In the genomic region with DNA sequence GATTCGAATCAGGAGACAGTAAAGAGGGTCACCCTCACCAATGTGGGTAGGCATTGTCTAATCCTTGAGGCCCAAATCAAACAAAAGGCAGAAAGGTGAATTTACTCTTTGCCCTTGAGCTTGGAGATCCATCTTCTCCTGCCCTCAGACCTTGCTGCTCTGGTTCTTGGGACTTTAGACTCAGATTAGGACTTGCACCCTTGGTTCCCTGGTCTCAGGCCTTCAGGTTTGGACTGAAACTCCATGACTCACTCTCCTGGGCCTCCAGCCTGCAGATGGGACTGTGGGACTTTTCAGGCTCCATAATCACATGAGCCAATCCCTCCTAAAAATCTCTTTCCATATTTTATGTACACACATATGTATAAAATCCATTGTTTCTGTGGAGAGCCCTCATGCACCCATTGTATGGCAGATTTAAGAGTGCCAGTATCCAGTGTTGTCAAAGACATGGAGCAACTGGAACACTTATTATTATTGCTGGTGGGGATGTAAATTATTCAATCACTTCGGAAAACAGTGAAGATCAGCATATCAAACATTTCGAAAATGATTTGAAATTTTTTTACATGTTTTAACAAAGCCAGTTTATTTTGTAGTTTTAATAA, we compare ENCODE assay signal across 17 cellular contexts. TPM values are rescaled to one million over a fixed set of nuclear protein-coding genes. Genes with fewer than 3 reads are reported as not detected.
DNase-seq lines count a peak whose midpoint lies in the region; ATAC-seq, FAIRE-seq and TF ChIP-seq lines count a peak whose summit lies in the region.
"Had no signal": no experiment of that assay in that cellular context is flagged by ENCODE, and none has a peak within 500 bp of the region (broad histone marks: within the 10 kb centered on the region; RNA-seq: fewer than 3 reads in every experiment).

No MANE protein-coding gene starts in this region.

- H4K20me1 ChIP-seq in H1 (replicated peaks in 1 of 2; ENCODE audit: control insufficient read depth in 1 of 2, insufficient read depth in 2 of 2, low read length in 2 of 2) = peaks cover 0 to 7% of the 10 kb centered on the region in 2 experiments
- peaks cover 43% of the 10 kb centered on the region for H4K20me1 ChIP-seq in osteoblast (ENCODE audit: insufficient read depth, low read length)

- no peak for FAIRE-seq in H1 (lab: Jason Lieb, UNC)

- no peak for TF ChIP-seq POLR2A in H1 (IDR thresholded peaks at IDR 0.05; ENCODE audit: control extremely low read depth in 1 of 2, low read depth in 2 of 2, low read length in 2 of 2)

- H4K8ac ChIP-seq in H1 (ENCODE audit: extremely low read depth, insufficient read depth, low read length) = no peak overlapping the region

- ATAC-seq in GM21447 (IDR thresholded peaks at IDR 0.05; ENCODE audit: unreplicated experiment) = no peak
- ATAC-seq in GM18868 (IDR thresholded peaks at IDR 0.05; ENCODE audit: unreplicated experiment) = no peak
- ATAC-seq: stimulated activated effector memory CD8-positive, alpha-beta T cell treated with anti-CD3 and anti-CD28 coated beads, Interleukin-12 subunit alpha, Interleukin-12 subunit beta, amount 100 ng/mL, for 72 hours had no signal

- H3K9me3 Mint-ChIP-seq in HFFc6 = peaks cover 20% of the 10 kb centered on the region
- H3K9me3 Mint-ChIP-seq: activated CD4-positive, alpha-beta memory T cell treated with anti-CD3 and anti-CD28 coated beads for 36 hours; activated T-helper 1 cell treated with anti-CD3 and anti-CD28 coated beads, Interleukin-12 subunit alpha, Interleukin-12 subunit beta, Interleukin-2, Interleukin-4 antibody, amounts not matched to agents 30 ng/mL and 10 ng/mL and 1 ng/mL, durations not matched to agents 14 hours and 24 hours and 36 hours; stimulated activated effector memory CD8-positive, alpha-beta T cell treated with anti-CD3 and anti-CD28 coated beads, Interleukin-12 subunit alpha, Interleukin-12 subunit beta, amount 100 ng/mL, for 72 hours had no signal

- H3K27me3 ChIP-seq in H1 (replicated peaks in 1 of 4; ENCODE audit: control insufficient read depth in 3 of 4, extremely low read depth in 1 of 4, insufficient read depth in 3 of 4, low read length in 3 of 4) (no peaks in the 10 kb centered on the region), osteoblast (ENCODE audit: insufficient read depth, low read length) (no peaks in the 10 kb centered on the region)
- H3K27me3 ChIP-seq: dorsolateral prefrontal cortex had no signal

- no peak overlapping the region for H2BK15ac ChIP-seq in H1 (ENCODE audit: low read length)

- H3K79me2 ChIP-seq in H1 (ENCODE audit: control insufficient read depth in 1 of 2, insufficient read depth in 2 of 2, low read length in 2 of 2) = 0 out of 4 replicates have a peak, but pooled peaks cover 0 to 3% of the 10 kb centered on the region in 2 experiments
- H3K79me2 ChIP-seq in osteoblast (ENCODE audit: insufficient read depth, low read length) = peaks cover 15% of the 10 kb centered on the region

- no peak for TF ChIP-seq RAD21 in H1 (IDR thresholded peaks at IDR 0.05 in 1 of 2, conservative IDR thresholded peaks at IDR 0.05 in 1 of 2; ENCODE audit: low read depth in 2 of 2, low read length in 2 of 2)

- peaks cover 85% of the 10 kb centered on the region for H3K4me1 Mint-ChIP-seq in HFFc6 (ENCODE audit: low read depth)
- H3K4me1 Mint-ChIP-seq: stimulated activated effector memory CD8-positive, alpha-beta T cell treated with anti-CD3 and anti-CD28 coated beads, Interleukin-12 subunit alpha, Interleukin-12 subunit beta, amount 100 ng/mL, for 72 hours had no signal

- H2BK5ac ChIP-seq in H1 (ENCODE audit: low read depth, low read length) = peak overlapping the region; percentile 9

- peak overlapping the region; percentile 72 for H4K91ac ChIP-seq in H1 (replicated peaks; ENCODE audit: insufficient read length, low read length)

- H3K18ac ChIP-seq in H1 (ENCODE audit: extremely low read depth, low read length) = peak overlapping the region; percentile 26; the same call in 1 of the 2 replicates

- H3K14ac ChIP-seq in H1 (ENCODE audit: insufficient read length) = no peak overlapping the region

- H3K4me3 ChIP-seq in H1 (ENCODE audit: extremely low read depth in 1 of 4, insufficient read depth in 2 of 4, low read depth in 3 of 4, low read length in 4 of 4) = no peak overlapping the region
- no peak overlapping the region for H3K4me3 ChIP-seq in osteoblast (ENCODE audit: insufficient read depth, low read length)
- H3K4me3 ChIP-seq: dorsolateral prefrontal cortex, left ventricle myocardium inferior, thoracic aorta had no signal

- peak overlapping the region; percentile 64 for H3K27ac Mint-ChIP-seq in HFFc6
- H3K27ac Mint-ChIP-seq: activated CD4-positive, alpha-beta memory T cell treated with anti-CD3 and anti-CD28 coated beads for 36 hours; activated naive CD8-positive, alpha-beta T cell; activated T-helper 1 cell treated with anti-CD3 and anti-CD28 coated beads, Interleukin-12 subunit alpha, Interleukin-12 subunit beta, Interleukin-2, Interleukin-4 antibody, amounts not matched to agents 30 ng/mL and 10 ng/mL and 1 ng/mL, durations not matched to agents 14 hours and 24 hours and 36 hours had no signal

- peak overlapping the region; percentile 50; the same call in 1 of the 2 replicates for H3K4me3 Mint-ChIP-seq in HFFc6
- H3K4me3 Mint-ChIP-seq: activated CD4-positive, alpha-beta memory T cell treated with anti-CD3 and anti-CD28 coated beads for 36 hours; activated naive CD8-positive, alpha-beta T cell; activated T-helper 1 cell treated with anti-CD3 and anti-CD28 coated beads, Interleukin-12 subunit alpha, Interleukin-12 subunit beta, Interleukin-2, Interleukin-4 antibody, amounts not matched to agents 30 ng/mL and 10 ng/mL and 1 ng/mL, durations not matched to agents 14 hours and 24 hours and 36 hours; stimulated activated effector memory CD8-positive, alpha-beta T cell treated with anti-CD3 and anti-CD28 coated beads, Interleukin-12 subunit alpha, Interleukin-12 subunit beta, amount 100 ng/mL, for 72 hours had no signal

- POLR2A ChIA-PET in H1 (lab: Charles Lee; ENCODE audit: partially characterized antibody) = interaction anchor here (0.6 to 3.8 kb wide), 5 partner anchors 10 to 354 kb away, joined by 3 to 10 read pairs (median 6); a partner anchor contains a TSS

- no peak for TF ChIP-seq CTCF in HFFc6 (IDR thresholded peaks at IDR 0.05)
- no peak for TF ChIP-seq CTCF in H1 (IDR thresholded peaks at IDR 0.05; ENCODE audit: control extremely low read depth in 1 of 3, insufficient read depth in 1 of 3, low read depth in 1 of 3, low read length in 3 of 3)
- no peak for TF ChIP-seq CTCF in osteoblast (IDR thresholded peaks at IDR 0.05; ENCODE audit: extremely low read depth, low read depth, low read length)

- H3K79me1 ChIP-seq in H1 (ENCODE audit: low read depth, low read length) = no peaks in the 10 kb centered on the region; the same call in 1 of the 2 replicates

- DNase-seq in EL (peak; percentile 53), HFFc6 (no peak), H1 (ENCODE audit: low read depth in 1 of 2, low spot score in 2 of 2) (peak in 1 of 2 experiments; percentile 29), osteoblast (ENCODE audit: insufficient read length, low spot score, missing footprints) (peak; percentile 75), GOT3 (lab: John Stamatoyannopoulos, UW) (no peak)
- DNase-seq: activated CD4-positive, alpha-beta memory T cell treated with anti-CD3 and anti-CD28 coated beads for 36 hours; COR-L47; dorsolateral prefrontal cortex; erythroblast; left ventricle myocardium inferior; NCI-H774 had no signal

- no peaks in the 10 kb centered on the region for H3K23me2 ChIP-seq in H1 (ENCODE audit: low read depth, low read length)

- H3K23ac ChIP-seq in H1 (ENCODE audit: insufficient read length) = no peak overlapping the region

- TF ChIP-seq EP300 in H1 (IDR thresholded peaks at IDR 0.05; ENCODE audit: borderline replicate concordance in 1 of 2, low read depth in 2 of 2, low read length in 2 of 2) = no peak

- H3K4me1 ChIP-seq in H1 (replicated peaks in 1 of 4; ENCODE audit: control insufficient read depth in 3 of 4, insufficient read depth in 4 of 4, low read length in 3 of 4) (peaks cover 0 to 8% (median 6%) of the 10 kb centered on the region in 4 experiments; a peak in 5 of 7 replicates), osteoblast (ENCODE audit: insufficient read depth, low read length) (no peaks in the 10 kb centered on the region)

- H3K36me3 ChIP-seq in H1 (ENCODE audit: control insufficient read depth in 2 of 4, insufficient read depth in 4 of 4, low read length in 3 of 4) (peaks cover 9 to 27% (median 10%) of the 10 kb centered on the region in 4 experiments), osteoblast (ENCODE audit: insufficient read depth, low read length) (peaks cover 75% of the 10 kb centered on the region)

- no peak overlapping the region for H3K4me2 ChIP-seq in H1 (ENCODE audit: insufficient read depth in 1 of 2, low read depth in 2 of 2, low read length in 2 of 2)
- no peak overlapping the region for H3K4me2 ChIP-seq in osteoblast (ENCODE audit: insufficient read depth, low read length)

- WGBS in H1 (ENCODE audit: extremely low coverage in 1 of 2, insufficient coverage in 1 of 2, insufficient read length in 1 of 2, insufficient replicate concordance in 2 of 2, low coverage in 1 of 2, low lambda C conversion rate in 2 of 2, missing lambda C conversion rate in 1 of 2), 2 experiments = 90% methylated on average over 3 of the region's 3 CpGs; no CpG with 5 or more reads in 1 of the 2 experiments

- 0 out of 2 replicates have a peak overlapping the region, but pooled peaks have one; percentile 5 for H2AK5ac ChIP-seq in H1 (ENCODE audit: low read depth, low read length)

- H2AFZ ChIP-seq in H1 (ENCODE audit: low read length) (no peak overlapping the region), osteoblast (ENCODE audit: low read length) (no peak overlapping the region)

- H2BK20ac ChIP-seq in H1 (ENCODE audit: low read length) = no peak overlapping the region

- H3K9ac ChIP-seq in H1 (replicated peaks in 1 of 4; ENCODE audit: extremely low read depth in 1 of 4, low read depth in 3 of 4, low read length in 3 of 4) = no peak overlapping the region

- H3K36me3 Mint-ChIP-seq in HFFc6 (ENCODE audit: low read depth) = peaks cover 61% of the 10 kb centered on the region

- H3K27ac ChIP-seq in H1 (ENCODE audit: low read depth, low read length) = no peak overlapping the region
- peak overlapping the region; percentile 7 for H3K27ac ChIP-seq in osteoblast (ENCODE audit: low read depth, low read length)
- H3K27ac ChIP-seq: dorsolateral prefrontal cortex, left ventricle myocardium inferior had no signal

- CTCF ChIA-PET in H1 (lab: Charles Lee; ENCODE audit: partially characterized antibody) = interaction anchor here (0.9 to 1.8 kb wide), 4 partner anchors 8 to 701 kb away, joined by 3 to 4 read pairs (median 3); no protein-coding TSS in a partner anchor

- peaks cover 70% of the 10 kb centered on the region for H3K27me3 Mint-ChIP-seq in HFFc6 (ENCODE audit: insufficient read depth)
- H3K27me3 Mint-ChIP-seq: activated CD4-positive, alpha-beta memory T cell treated with anti-CD3 and anti-CD28 coated beads for 36 hours; activated naive CD8-positive, alpha-beta T cell had no signal

- H2BK12ac ChIP-seq in H1 (ENCODE audit: low read depth, low read length) = no peak overlapping the region

- no peak overlapping the region for H4K5ac ChIP-seq in H1 (ENCODE audit: insufficient read length, low read depth, low read length)

- H3K56ac ChIP-seq in H1 (replicated peaks; ENCODE audit: insufficient read length, low read depth, low read length) = no peak overlapping the region

- H3K9me3 ChIP-seq in H1 (ENCODE audit: insufficient read depth in 2 of 2, low read depth in 1 of 2, low read length in 1 of 2) (no peaks in the 10 kb centered on the region), osteoblast (ENCODE audit: low read depth, low read length) (no peaks in the 10 kb centered on the region)
- H3K9me3 ChIP-seq: left ventricle myocardium inferior, thoracic aorta had no signal

- H2BK120ac ChIP-seq in H1 (replicated peaks; ENCODE audit: low read depth, low read length) = peak overlapping the region; percentile 73

- H3K4ac ChIP-seq in H1 (replicated peaks; ENCODE audit: insufficient read length, low read depth, low read length) = no peak overlapping the region

RNA-seq across cellular contexts. Expression of a gene that starts 48.7 kb away (rescaled TPM):
- total RNA-seq in HFFc6 (2021; fragmentation: NEBNext Ultra II Directional; extraction: Animal tissue kit (Norgen Biotek cat#: 25700)) = 1 to 10 TPM; 2.2 to 4.4 (median 4.1) TPM
- 2.2 and 2.8 TPM in 2 replicates for total RNA-seq in H1 (2021; fragmentation: NEBNext Ultra II Directional; extraction: Animal tissue kit (Norgen Biotek cat#: 25700))
- polyA plus RNA-seq in H1 (2011; rRNA removed) = 1.0 and 1.2 TPM in 2 replicates
- 2.6 TPM for polyA plus RNA-seq in H1 (2011; cell fraction: cytosol; rRNA removed)
- 1.2 TPM for polyA plus RNA-seq in H1 (2011; cell fraction: nucleus; rRNA removed)
- polyA plus RNA-seq in H1 (2012, experiment 1 of 2) = 1.8 to 2.6 TPM (median 1.9 TPM) in 4 replicates
- 0.34 TPM for polyA plus RNA-seq in H1 (2012, experiment 2 of 2)
- 1.0 TPM for polyA plus RNA-seq in H1 (2013, experiment 1 of 2)
- 1.1 TPM for polyA plus RNA-seq in H1 (2013, experiment 2 of 2)
- polyA minus RNA-seq in H1 (2011; rRNA and poly(A)+ RNA removed) = 1.8 and 2.5 TPM in 2 replicates
- 2.3 TPM for polyA minus RNA-seq in H1 (2011; cell fraction: cytosol; rRNA and poly(A)+ RNA removed)
- polyA minus RNA-seq in H1 (2011; cell fraction: nucleus; rRNA and poly(A)+ RNA removed) = 9.2 TPM
- total RNA-seq in osteoblast = 14.4 and 19.2 TPM in 2 replicates

Comparison
In these comparisons a context has a peak if more than half of its experiments do, and no peak if none do; other contexts are left out.
1. DNase-seq: peak in EL (single experiment) and osteoblast (single experiment); none in HFFc6 (single experiment) and GOT3 (single experiment).